26 cellular contexts compared by ENCODE assay signal in genomic region chr16:512802-513201, GRCh38. TPM values are rescaled to one million over a fixed set of nuclear protein-coding genes. Genes with fewer than 3 reads are reported as not detected.
"Had no signal": no experiment of that assay in that cellular context is flagged by ENCODE, and none has a peak within 500 bp of the region (broad histone marks: within the 10 kb centered on the region; RNA-seq: fewer than 3 reads in every experiment).

No MANE protein-coding gene starts in this region.

- H3K27me3 Mint-ChIP-seq: activated B cell treated with CpG ODN at 0.5 μM for 24 hours; activated CD4-positive, alpha-beta memory T cell treated with anti-CD3 and anti-CD28 coated beads, Interleukin-2, amount 10 ng/mL, durations not matched to agents 7 days and 5 days; activated CD4-positive, alpha-beta T cell treated with anti-CD3 and anti-CD28 coated beads, Interleukin-2, amount 10 ng/mL, durations not matched to agents 7 days and 5 days; activated naive CD8-positive, alpha-beta T cell treated with anti-CD3 and anti-CD28 coated beads, Interleukin-2, amount 10 ng/mL, durations not matched to agents 7 days and 5 days had no signal

- H3K27ac Mint-ChIP-seq: activated B cell treated with CpG ODN at 0.5 μM for 24 hours; activated CD4-positive, alpha-beta memory T cell treated with anti-CD3 and anti-CD28 coated beads, Interleukin-2, amount 10 ng/mL, durations not matched to agents 7 days and 5 days; activated CD4-positive, alpha-beta T cell treated with anti-CD3 and anti-CD28 coated beads, Interleukin-2, amount 10 ng/mL, durations not matched to agents 7 days and 5 days; activated naive CD8-positive, alpha-beta T cell treated with anti-CD3 and anti-CD28 coated beads, Interleukin-2, amount 10 ng/mL, durations not matched to agents 7 days and 5 days; activated T-helper 2 cell treated with anti-CD3 and anti-CD28 coated beads, Interferon-gamma antibody, Interleukin-2, Interleukin-4, amounts not matched to agents 10 μg/mL and 5 μg/mL and 100 μg/mL, durations not matched to agents 14 hours and 24 hours and 36 hours; T-helper 1 cell treated with Interleukin-12 subunit alpha and Interleukin-12 subunit beta and Interleukin-4 antibody, amounts not matched to agents 30 μg/mL and 1 μg/mL, for 36 hours had no signal

- H3K36me3 ChIP-seq: breast epithelium had no signal

- H3K36me3 Mint-ChIP-seq: activated naive CD8-positive, alpha-beta T cell treated with anti-CD3 and anti-CD28 coated beads, Interleukin-2, amount 10 ng/mL, durations not matched to agents 7 days and 5 days had no signal

- H3K27me3 ChIP-seq: adrenal gland, breast epithelium, Peyer's patch had no signal

- H3K4me3 ChIP-seq: adrenal gland, breast epithelium, Peyer's patch had no signal

- H3K9me3 ChIP-seq: adrenal gland, breast epithelium, Peyer's patch had no signal

- DNase-seq: activated B cell treated with CpG ODN at 0.5 μM for 24 hours; activated CD4-positive, alpha-beta memory T cell treated with anti-CD3 and anti-CD28 coated beads, Interleukin-2, amount 10 ng/mL, durations not matched to agents 7 days and 5 days; activated CD4-positive, alpha-beta T cell treated with anti-CD3 and anti-CD28 coated beads for 1 hour; activated CD4-positive, alpha-beta T cell treated with anti-CD3 and anti-CD28 coated beads, Interleukin-2, amount 10 ng/mL, durations not matched to agents 7 days and 5 days; activated gamma-delta T cell treated with Interleukin-2 at 50 U/mL for 16 hours; activated naive CD4-positive, alpha-beta T cell treated with anti-CD3 and anti-CD28 coated beads, Interleukin-2, amount 50 U/mL, for 16 hours; activated naive CD8-positive, alpha-beta T cell treated with anti-CD3 and anti-CD28 coated beads, Interleukin-2, amount 10 ng/mL, durations not matched to agents 7 days and 5 days; activated T-cell treated with anti-CD3 and anti-CD28 coated beads for 4 hours; activated T-cell treated with anti-CD3 and anti-CD28 coated beads, Interleukin-2, amount 50 U/mL, for 48 hours; adrenal gland; anterior cingulate cortex; central memory CD4-positive, alpha-beta T cell; Kasumi-1; KBM-7; NCI-H146; NCI-H187 treated with DMSO at 0.1 percent for 48 hours; NCI-H2081 treated with DMSO at 0.1 percent for 48 hours; NCI-H446; NCI-H524; Peyer's patch; SHP77 treated with DMSO at 0.1 percent for 48 hours had no signal

- H3K4me1 Mint-ChIP-seq: activated B cell treated with CpG ODN at 0.5 μM for 24 hours; activated CD4-positive, alpha-beta memory T cell treated with anti-CD3 and anti-CD28 coated beads, Interleukin-2, amount 10 ng/mL, durations not matched to agents 7 days and 5 days; activated CD4-positive, alpha-beta T cell treated with anti-CD3 and anti-CD28 coated beads, Interleukin-2, amount 10 ng/mL, durations not matched to agents 7 days and 5 days had no signal

- H3K27ac ChIP-seq: adrenal gland, breast epithelium, Peyer's patch had no signal

- H3K4me3 Mint-ChIP-seq: activated B cell treated with CpG ODN at 0.5 μM for 24 hours; activated CD4-positive, alpha-beta memory T cell treated with anti-CD3 and anti-CD28 coated beads, Interleukin-2, amount 10 ng/mL, durations not matched to agents 7 days and 5 days; activated CD4-positive, alpha-beta T cell treated with anti-CD3 and anti-CD28 coated beads, Interleukin-2, amount 10 ng/mL, durations not matched to agents 7 days and 5 days; activated naive CD8-positive, alpha-beta T cell treated with anti-CD3 and anti-CD28 coated beads, Interleukin-2, amount 10 ng/mL, durations not matched to agents 7 days and 5 days; T-helper 1 cell treated with Interleukin-12 subunit alpha and Interleukin-12 subunit beta and Interleukin-4 antibody, amounts not matched to agents 30 μg/mL and 1 μg/mL, for 36 hours had no signal

- H3K9me3 Mint-ChIP-seq: activated B cell treated with CpG ODN at 0.5 μM for 24 hours; activated CD4-positive, alpha-beta memory T cell treated with anti-CD3 and anti-CD28 coated beads, Interleukin-2, amount 10 ng/mL, durations not matched to agents 7 days and 5 days; activated CD4-positive, alpha-beta T cell treated with anti-CD3 and anti-CD28 coated beads, Interleukin-2, amount 10 ng/mL, durations not matched to agents 7 days and 5 days; activated naive CD8-positive, alpha-beta T cell treated with anti-CD3 and anti-CD28 coated beads, Interleukin-2, amount 10 ng/mL, durations not matched to agents 7 days and 5 days; activated T-helper 2 cell treated with anti-CD3 and anti-CD28 coated beads, Interferon-gamma antibody, Interleukin-2, Interleukin-4, amounts not matched to agents 10 μg/mL and 5 μg/mL and 100 μg/mL, durations not matched to agents 14 hours and 24 hours and 36 hours; T-helper 1 cell treated with Interleukin-12 subunit alpha and Interleukin-12 subunit beta and Interleukin-4 antibody, amounts not matched to agents 30 μg/mL and 1 μg/mL, for 36 hours had no signal

- H3K4me1 ChIP-seq: adrenal gland, breast epithelium had no signal

RNA-seq across cellular contexts. Expression of gene PRR35, which starts 47.4 kb away (rescaled TPM):
- total RNA-seq: activated B cell treated with CpG ODN at 0.5 μM for 24 hours; activated CD4-positive, alpha-beta memory T cell treated with anti-CD3 and anti-CD28 coated beads, Interleukin-2, amount 10 ng/mL, durations not matched to agents 7 days and 5 days; activated CD4-positive, alpha-beta T cell treated with anti-CD3 and anti-CD28 coated beads, Interleukin-2, amount 10 ng/mL, durations not matched to agents 7 days and 5 days; activated CD8-positive, alpha-beta memory T cell treated with anti-CD3 and anti-CD28 coated beads for 36 hours; activated naive CD8-positive, alpha-beta T cell treated with anti-CD3 and anti-CD28 coated beads, Interleukin-2, amount 10 ng/mL, durations not matched to agents 7 days and 5 days; activated T-helper 2 cell treated with anti-CD3 and anti-CD28 coated beads, Interferon-gamma antibody, Interleukin-2, Interleukin-4, amounts not matched to agents 10 μg/mL and 5 μg/mL and 100 μg/mL, durations not matched to agents 14 hours and 24 hours and 36 hours; adrenal gland; breast epithelium; Peyer's patch; SK-MEL-5 had no signal
- polyA plus RNA-seq: adrenal gland had no signal
